Comparison of ENCODE assay signal across 1 cellular context in genomic region chrX:68490644-68491043, GRCh38.
TF ChIP-seq lines count a peak whose summit lies in the region.

No MANE protein-coding gene starts in this region.

TF ChIP-seq in endothelial cell of umbilical vein, 7 proteins besides CTCF, POLR2A, EP300 and RAD21 (continued from another document):
- TF ChIP-seq MAX (IDR thresholded peaks at IDR 0.05; ENCODE audit: insufficient read depth, insufficient read length) (no peak), GATA2 (IDR thresholded peaks at IDR 0.05; ENCODE audit: insufficient read depth, insufficient read length, low read depth, low read length) (no peak)
